In the genomic region with DNA sequence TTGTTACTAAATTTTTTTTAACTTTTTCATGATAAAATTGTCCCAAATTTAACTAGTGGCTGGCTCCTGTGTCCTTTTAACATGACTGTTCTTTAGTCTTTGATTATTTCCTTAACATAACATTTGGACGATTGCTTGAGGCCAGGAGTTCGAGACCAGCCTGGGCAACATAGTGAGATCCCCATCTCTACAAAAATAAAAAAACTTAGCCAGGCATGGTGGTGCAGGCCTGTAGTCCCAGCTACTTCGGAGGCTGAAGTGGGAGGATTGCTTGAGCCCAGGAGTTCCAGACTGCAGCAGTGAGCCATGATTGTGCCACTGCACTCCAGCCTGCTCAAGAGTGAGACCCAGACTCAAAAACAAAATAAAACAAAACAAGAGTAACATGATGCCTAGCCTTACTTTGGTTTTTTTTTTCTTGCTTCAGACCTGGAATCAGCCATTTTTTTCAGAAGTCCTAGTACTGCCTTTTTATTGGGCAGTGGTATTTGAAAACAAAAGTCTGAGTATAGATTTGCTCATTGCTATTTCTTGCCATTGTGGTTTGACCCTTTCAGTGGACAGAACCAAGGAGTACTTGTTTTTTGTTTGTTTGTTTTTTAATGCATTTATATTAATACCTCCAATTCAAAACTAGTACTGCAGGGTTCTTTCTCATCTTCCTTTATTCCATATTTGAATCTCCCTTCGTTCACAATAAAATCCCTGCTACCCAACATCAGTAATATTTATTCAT, we compare ENCODE assay signal across 10 cellular contexts. TPM values are rescaled to one million over a fixed set of nuclear protein-coding genes. Genes with fewer than 3 reads are reported as not detected.
DNase-seq lines count a peak whose midpoint lies in the region; ATAC-seq and TF ChIP-seq lines count a peak whose summit lies in the region.
"Had no signal": no experiment of that assay in that cellular context is flagged by ENCODE, and none has a peak within 500 bp of the region (broad histone marks: within the 10 kb centered on the region; RNA-seq: fewer than 3 reads in every experiment).

No MANE protein-coding gene starts in this region.

- H4K8ac ChIP-seq in IMR-90 (ENCODE audit: low read depth in 2 of 2, low read length in 2 of 2) = no peak overlapping the region

- no peak for TF ChIP-seq EP300 in neural cell (conservative IDR thresholded peaks at IDR 0.05; ENCODE audit: poor library complexity, severe bottlenecking)

- no peak overlapping the region for H2BK5ac ChIP-seq in IMR-90 (ENCODE audit: low read depth, low read length, poor library complexity, severe bottlenecking)

- H3K27me3 ChIP-seq in CD8-positive, alpha-beta memory T cell (ENCODE audit: insufficient read depth, low read length, poor library complexity, severe bottlenecking) = no peaks in the 10 kb centered on the region
- H3K27me3 ChIP-seq in IMR-90 (ENCODE audit: control insufficient read depth, insufficient read depth, low read length) = no peaks in the 10 kb centered on the region
- no peaks in the 10 kb centered on the region for H3K27me3 ChIP-seq in neural cell (ENCODE audit: insufficient read depth, low read depth, low read length)
- H3K27me3 ChIP-seq: body of pancreas had no signal

- peak overlapping the region in 1 of 8 donors; percentile 25 for H3K27ac Mint-ChIP-seq in CD8-positive, alpha-beta memory T cell
- no peak overlapping the region for H3K27ac Mint-ChIP-seq in dendritic cell treated with granulocyte-macrophage colony-stimulating factor and Interleukin-4, amounts not matched to agents 40 ng/mL and 50 ng/mL, for 4 days

- H4K5ac ChIP-seq in IMR-90 (ENCODE audit: low read depth, low read length) = no peak overlapping the region

- H3K4me1 Mint-ChIP-seq in CD8-positive, alpha-beta memory T cell = peaks cover 52 to 81% (median 72%) of the 10 kb centered on the region in 3 donors
- H3K4me1 Mint-ChIP-seq in dendritic cell treated with granulocyte-macrophage colony-stimulating factor and Interleukin-4, amounts not matched to agents 40 ng/mL and 50 ng/mL, for 4 days (ENCODE audit: low read depth) = peaks cover 74% of the 10 kb centered on the region

- CTCF ChIA-PET in CD8-positive, alpha-beta memory T cell (lab: Charles Lee) = no interaction called here
- CTCF ChIA-PET in IMR-90 (lab: Yijun Ruan, JAX) = interaction anchor here (1.1 kb wide), 1 partner anchor 9 kb away, joined by 5 read pairs; no protein-coding TSS in a partner anchor

- ATAC-seq in IMR-90 (ENCODE audit: low read depth) (no peak), HG02852 (IDR thresholded peaks at IDR 0.05; ENCODE audit: unreplicated experiment) (no peak)
- ATAC-seq: body of pancreas, mucosa of descending colon had no signal

- dilution Hi-C loops in IMR-90 (cut with HindIII; ENCODE audit: low sequenced_read_pairs, unreplicated experiment) = no loop called here

- H2AK9ac ChIP-seq in IMR-90 (replicated peaks; ENCODE audit: low read depth, low read length, poor library complexity) = no peak overlapping the region

- H3K9me3 ChIP-seq in CD8-positive, alpha-beta memory T cell (ENCODE audit: low read length) = peaks cover 4% of the 10 kb centered on the region
- H3K9me3 ChIP-seq in IMR-90 (ENCODE audit: control insufficient read depth, insufficient read depth, low read length) = no peaks in the 10 kb centered on the region
- H3K9me3 ChIP-seq in neural cell (ENCODE audit: low read length) = no peaks in the 10 kb centered on the region
- H3K9me3 ChIP-seq: body of pancreas had no signal

- no peak overlapping the region for H2BK15ac ChIP-seq in IMR-90 (ENCODE audit: low read depth, low read length)

- no peak for TF ChIP-seq POLR2A in IMR-90 (IDR thresholded peaks at IDR 0.05; ENCODE audit: low read depth, low read length)

- no peak for DNase-seq in CD8-positive, alpha-beta memory T cell
- DNase-seq in IMR-90 = no peak
- no peak for DNase-seq in GM19238 (ENCODE audit: insufficient read length, low spot score)
- DNase-seq in NCI-H748 treated with DMSO at 0.1 percent for 48 hours (lab: John Stamatoyannopoulos, UW) = no peak
- DNase-seq in activated effector memory CD4-positive, alpha-beta T cell treated with Interleukin-2 at 50 U/mL for 16 hours = no peak
- DNase-seq: body of pancreas, mucosa of descending colon had no signal

- H3K9ac ChIP-seq in IMR-90 (ENCODE audit: low read depth, low read length) = no peak overlapping the region
- no peak overlapping the region for H3K9ac ChIP-seq in neural cell (ENCODE audit: low read length)

- no peak overlapping the region for H2BK20ac ChIP-seq in IMR-90 (ENCODE audit: low read depth, low read length)

- H3K4ac ChIP-seq in IMR-90 (ENCODE audit: low read depth, low read length) = no peak overlapping the region

- no peak overlapping the region for H2AK5ac ChIP-seq in IMR-90 (ENCODE audit: low read depth, low read length)

- no peak overlapping the region for H4K91ac ChIP-seq in IMR-90 (ENCODE audit: insufficient read depth, low read depth, low read length)

- no CpG with 5 or more reads among the region's 4 CpGs for WGBS in IMR-90 (ENCODE audit: extremely low coverage in 2 of 2, insufficient read length in 1 of 2), 2 experiments

- no peaks in the 10 kb centered on the region for H3K9me1 ChIP-seq in IMR-90 (ENCODE audit: insufficient read depth, low read length)

- H3K27ac ChIP-seq in CD8-positive, alpha-beta memory T cell (ENCODE audit: low read depth, low read length) = no peak overlapping the region
- H3K27ac ChIP-seq in IMR-90 (ENCODE audit: insufficient read depth, low read length) (no peak overlapping the region), neural cell (ENCODE audit: low read length) (no peak overlapping the region)
- H3K27ac ChIP-seq: body of pancreas had no signal

- H3K4me2 ChIP-seq in IMR-90 (ENCODE audit: low read depth, low read length) (peak overlapping the region; percentile 88), neural cell (ENCODE audit: low read length) (peak overlapping the region; percentile 93)

- H3K18ac ChIP-seq in IMR-90 (ENCODE audit: low read depth, low read length) = no peak overlapping the region

- no peak overlapping the region for H2BK120ac ChIP-seq in IMR-90 (ENCODE audit: low read depth, low read length)

- peak overlapping the region; percentile 36 to 64 (median 54) for H3K4me3 Mint-ChIP-seq in CD8-positive, alpha-beta memory T cell
- H3K4me3 Mint-ChIP-seq in dendritic cell treated with granulocyte-macrophage colony-stimulating factor and Interleukin-4, amounts not matched to agents 40 ng/mL and 50 ng/mL, for 4 days = peak overlapping the region; percentile 56

- no peaks in the 10 kb centered on the region for H3K9me2 ChIP-seq in neural cell (ENCODE audit: insufficient read depth, low read length)

- no peaks in the 10 kb centered on the region for H3K27me3 Mint-ChIP-seq in CD8-positive, alpha-beta memory T cell
- no peaks in the 10 kb centered on the region for H3K27me3 Mint-ChIP-seq in dendritic cell treated with granulocyte-macrophage colony-stimulating factor and Interleukin-4, amounts not matched to agents 40 ng/mL and 50 ng/mL, for 4 days

- intact Hi-C loops in IMR-90 (cut with micrococcal nuclease) = no loop called here
- intact Hi-C loops in dendritic cell treated with granulocyte-macrophage colony-stimulating factor and Interleukin-4, amounts not matched to agents 40 ng/mL and 50 ng/mL, for 4 days (cut with micrococcal nuclease) = no loop called here

- H3K4me3 ChIP-seq in CD8-positive, alpha-beta memory T cell (ENCODE audit: low read length) = no peak overlapping the region
- peak overlapping the region; percentile 18; the same call in 1 of the 2 replicates for H3K4me3 ChIP-seq in IMR-90 (ENCODE audit: insufficient read depth, low read depth, low read length)
- peak overlapping the region; percentile 65 for H3K4me3 ChIP-seq in neural cell (ENCODE audit: low read length)
- H3K4me3 ChIP-seq: body of pancreas, mucosa of descending colon had no signal

- H4K20me1 ChIP-seq in IMR-90 (ENCODE audit: insufficient read depth, low read length) (peaks cover 18% of the 10 kb centered on the region), neural cell (ENCODE audit: insufficient read depth) (peaks cover 3% of the 10 kb centered on the region)

- peaks cover 16 to 63% (median 47%) of the 10 kb centered on the region in 5 donors for H3K9me3 Mint-ChIP-seq in CD8-positive, alpha-beta memory T cell
- H3K9me3 Mint-ChIP-seq in dendritic cell treated with granulocyte-macrophage colony-stimulating factor and Interleukin-4, amounts not matched to agents 40 ng/mL and 50 ng/mL, for 4 days = peaks cover 35% of the 10 kb centered on the region

- 0 out of 2 replicates have a peak overlapping the region, but pooled peaks have one; percentile 5 for H3K23ac ChIP-seq in IMR-90 (ENCODE audit: low read depth, low read length)

- peaks cover 7% of the 10 kb centered on the region for H3F3A ChIP-seq in neural cell (ENCODE audit: insufficient read depth, low read length, poor library complexity, severe bottlenecking)

- no peak overlapping the region for H2AFZ ChIP-seq in IMR-90 (replicated peaks; ENCODE audit: low read length, poor library complexity)
- H2AFZ ChIP-seq in neural cell (ENCODE audit: low read depth, low read length) = no peak overlapping the region

- peaks cover 11 to 44% of the 10 kb centered on the region in 2 experiments for H3K79me1 ChIP-seq in IMR-90 (ENCODE audit: low read depth in 1 of 2, low read length in 2 of 2)

- no TSS peak for BruUV-seq in IMR-90 (replicated peaks; lab: Mats Ljungman, UMichigan)

- no peaks in the 10 kb centered on the region for H3K36me3 ChIP-seq in CD8-positive, alpha-beta memory T cell (ENCODE audit: insufficient read depth, low read length)
- H3K36me3 ChIP-seq in IMR-90 (ENCODE audit: control insufficient read depth, insufficient read depth, low read length) = no peaks in the 10 kb centered on the region
- H3K36me3 ChIP-seq in neural cell (ENCODE audit: insufficient read depth, low read length) = no peaks in the 10 kb centered on the region

- H3K79me2 ChIP-seq in neural cell (replicated peaks; ENCODE audit: insufficient read depth, low read length) = peaks cover 89% of the 10 kb centered on the region

- TF ChIP-seq RAD21 in IMR-90 (IDR thresholded peaks at IDR 0.05; ENCODE audit: low read length) (no peak), neural cell (conservative IDR thresholded peaks at IDR 0.05) (no peak)

- H3K4me1 ChIP-seq in CD8-positive, alpha-beta memory T cell (ENCODE audit: insufficient read depth, low read length) = peaks cover 34% of the 10 kb centered on the region
- peaks cover 3% of the 10 kb centered on the region; the same call in 1 of the 2 replicates for H3K4me1 ChIP-seq in IMR-90 (ENCODE audit: control insufficient read depth, insufficient read depth, low read length)

- peaks cover 19 to 63% (median 34%) of the 10 kb centered on the region in 3 donors for H3K36me3 Mint-ChIP-seq in CD8-positive, alpha-beta memory T cell
- H3K36me3 Mint-ChIP-seq in dendritic cell treated with granulocyte-macrophage colony-stimulating factor and Interleukin-4, amounts not matched to agents 40 ng/mL and 50 ng/mL, for 4 days (ENCODE audit: low read depth) = peaks cover 37% of the 10 kb centered on the region

- POLR2A ChIA-PET in CD8-positive, alpha-beta memory T cell (lab: Charles Lee) = no interaction called here
- POLR2A ChIA-PET in IMR-90 (lab: Charles Lee; ENCODE audit: unreplicated experiment) = no interaction called here

- no peak overlapping the region for H3K56ac ChIP-seq in IMR-90 (ENCODE audit: extremely low read depth, insufficient read depth, low read length)

- in situ Hi-C loops in IMR-90 (cut with MboI; ENCODE audit: low sequenced_read_pairs) = loop anchor here (10.0 kb wide), 1 partner anchor 168 kb away; a partner anchor contains a TSS

- TF ChIP-seq CTCF in IMR-90 (conservative IDR thresholded peaks at IDR 0.05; ENCODE audit: low read depth, low read length) = no peak
- no peak for TF ChIP-seq CTCF in neural cell (IDR thresholded peaks at IDR 0.05; ENCODE audit: poor library complexity, severe bottlenecking)

- H3K14ac ChIP-seq in IMR-90 (replicated peaks; ENCODE audit: low read depth, low read length) = no peak overlapping the region; the same call in 1 of the 2 replicates

RNA-seq across cellular contexts. Expression of a gene that starts 4.8 kb away (rescaled TPM):
- 1 to 10 TPM; 7.2 to 7.5 TPM for total RNA-seq in CD8-positive, alpha-beta memory T cell
- polyA plus RNA-seq in CD8-positive, alpha-beta memory T cell = 11.4 TPM
- total RNA-seq in IMR-90 (2012; rRNA removed) = 11.1 and 13.4 TPM in 2 replicates
- polyA plus RNA-seq in IMR-90 (2012; rRNA removed) = 2.5 and 3.1 TPM in 2 replicates
- polyA plus RNA-seq in IMR-90 (2012; cell fraction: cytosol; rRNA removed) = 0.79 and 1.2 TPM in 2 replicates
- 1.2 and 10.1 TPM in 2 replicates for polyA plus RNA-seq in IMR-90 (2012; cell fraction: nucleus; rRNA removed; ENCODE audit: low replicate concordance)
- polyA plus RNA-seq in neural cell = 20.8 and 23.8 TPM in 2 replicates
- polyA minus RNA-seq in neural cell = 64.8 and 68.3 TPM in 2 replicates

RNA-seq across cellular contexts. Expression of a gene that starts 5.0 kb away (rescaled TPM):
- 10 to 100 TPM; 12.3 to 13.4 TPM for total RNA-seq in CD8-positive, alpha-beta memory T cell
- 45.3 TPM for polyA plus RNA-seq in CD8-positive, alpha-beta memory T cell
- total RNA-seq in IMR-90 (2012; rRNA removed) = 7.7 and 11.4 TPM in 2 replicates
- polyA plus RNA-seq in IMR-90 (2012; rRNA removed) (2.5 and 2.9 TPM in 2 replicates), neural cell (16.1 and 17.4 TPM in 2 replicates)
- polyA plus RNA-seq in IMR-90 (2012; cell fraction: cytosol; rRNA removed) = 0.67 and 1.2 TPM in 2 replicates
- 0.92 and 3.3 TPM in 2 replicates for polyA plus RNA-seq in IMR-90 (2012; cell fraction: nucleus; rRNA removed; ENCODE audit: low replicate concordance)
- polyA minus RNA-seq in neural cell = 56.2 and 65.4 TPM in 2 replicates
